Comparison of ENCODE assay signal across 15 cellular contexts in the genomic region with DNA sequence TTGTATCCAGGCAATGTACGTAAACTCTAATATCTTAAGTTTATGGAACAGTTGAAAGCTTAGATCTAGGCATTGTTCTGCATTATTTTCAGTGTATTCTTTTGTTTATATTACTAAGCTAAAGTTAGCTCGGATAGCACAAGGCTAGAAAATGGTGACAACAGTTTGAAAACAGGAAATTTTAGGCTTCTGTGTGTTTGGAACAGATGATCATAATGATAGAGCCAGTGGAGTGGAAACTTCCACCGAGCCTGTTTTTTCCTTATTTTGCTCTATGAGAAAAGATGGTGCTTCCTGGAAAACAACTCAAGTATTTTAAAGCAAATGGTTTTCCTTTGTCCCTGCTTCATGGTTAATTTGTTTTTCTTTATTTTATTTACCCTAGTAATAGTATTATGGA.
DNase-seq lines count a peak whose midpoint lies in the region; ATAC-seq, FAIRE-seq and TF ChIP-seq lines count a peak whose summit lies in the region.
"Had no signal": no experiment of that assay in that cellular context is flagged by ENCODE, and none has a peak within 500 bp of the region (broad histone marks: within the 10 kb centered on the region; RNA-seq: fewer than 3 reads in every experiment).

No MANE protein-coding gene starts in this region.

- no peak for TF ChIP-seq EP300 in esophagus muscularis mucosa (IDR thresholded peaks at IDR 0.05)

- H3K4me1 ChIP-seq in esophagus muscularis mucosa: peaks cover 94 to 100% (median 98%) of the 10 kb centered on the region in 4 donors

- ATAC-seq in HG03108 (IDR thresholded peaks at IDR 0.05; ENCODE audit: unreplicated experiment): no peak

- no peak for TF ChIP-seq POLR2A in esophagus muscularis mucosa (IDR thresholded peaks at IDR 0.05; ENCODE audit: low read depth)

- no peak for TF ChIP-seq CTCF in esophagus muscularis mucosa (IDR thresholded peaks at IDR 0.05)

- intact Hi-C loops in esophagus muscularis mucosa (cut with DNase I): no loop called here

- FAIRE-seq in A204.1 (lab: Jason Lieb, UNC): peak; percentile 9

- no peaks in the 10 kb centered on the region for H3K36me3 ChIP-seq in esophagus muscularis mucosa
- H3K36me3 ChIP-seq: colonic mucosa, Peyer's patch had no signal

- H3K4me3 ChIP-seq in esophagus muscularis mucosa: no peak overlapping the region
- H3K4me3 ChIP-seq: colonic mucosa, Peyer's patch had no signal

- WGBS in esophagus muscularis mucosa: 22% methylated on average over 3 of the region's 3 CpGs

- peak; percentile 18 for DNase-seq in OCI-M2 (lab: John Stamatoyannopoulos, UW; ENCODE audit: unreplicated experiment)
- DNase-seq in esophagus muscularis mucosa (ENCODE audit: extremely low spot score): no peak
- DNase-seq in pulmonary artery endothelial cell (ENCODE audit: low read depth, low spot score): peak; percentile 54
- no peak for DNase-seq in stimulated activated CD4-positive, alpha-beta T cell treated with anti-CD3 and anti-CD28 coated beads, Interleukin-2, amount 100 ng/mL, for 48 hours
- no peak for DNase-seq in NCI-H510A treated with DMSO at 0.1 percent for 48 hours (lab: John Stamatoyannopoulos, UW)
- DNase-seq in activated CD8-positive, alpha-beta memory T cell treated with anti-CD3 and anti-CD28 coated beads, Interleukin-2, amount 50 U/mL, for 4 hours: no peak
- DNase-seq: activated naive CD8-positive, alpha-beta T cell treated with anti-CD3 and anti-CD28 coated beads for 36 hours; activated T-cell treated with anti-CD3 and anti-CD28 coated beads for 4 hours; colonic mucosa; KG1; NCI-H1417; Peyer's patch; T-helper 1 cell had no signal

- no peaks in the 10 kb centered on the region for H3K9me3 ChIP-seq in esophagus muscularis mucosa
- H3K9me3 ChIP-seq: colonic mucosa, Peyer's patch had no signal

- peak overlapping the region; percentile 48 to 63 (median 58) for H3K27ac ChIP-seq in esophagus muscularis mucosa (replicated peaks in 1 of 4)
- H3K27ac ChIP-seq: colonic mucosa had no signal

- H3K27me3 ChIP-seq in esophagus muscularis mucosa: no peaks in the 10 kb centered on the region
- H3K27me3 ChIP-seq: colonic mucosa, Peyer's patch had no signal

Comparison
In these comparisons a context has a peak if more than half of its experiments do, and no peak if none do; other contexts are left out.
1. DNase-seq: peak in OCI-M2 (single experiment) and pulmonary artery endothelial cell (single experiment); none in esophagus muscularis mucosa (single experiment), stimulated activated CD4-positive, alpha-beta T cell treated with anti-CD3 and anti-CD28 coated beads, Interleukin-2, amount 100 ng/mL, for 48 hours (0 of 2), NCI-H510A treated with DMSO at 0.1 percent for 48 hours (single experiment) and activated CD8-positive, alpha-beta memory T cell treated with anti-CD3 and anti-CD28 coated beads, Interleukin-2, amount 50 U/mL, for 4 hours (single experiment).